ENCODE assay signal across 9 cellular contexts in genomic region chr1:27403931-27404330, GRCh38. TPM values are rescaled to one million over a fixed set of nuclear protein-coding genes. Genes with fewer than 3 reads are reported as not detected.
DNase-seq lines count a peak whose midpoint lies in the region; ATAC-seq, FAIRE-seq and TF ChIP-seq lines count a peak whose summit lies in the region.
"Had no signal": no experiment of that assay in that cellular context is flagged by ENCODE, and none has a peak within 500 bp of the region (broad histone marks: within the 10 kb centered on the region; RNA-seq: fewer than 3 reads in every experiment).

No MANE protein-coding gene starts in this region.

- H3K27me3 ChIP-seq in H9 (ENCODE audit: insufficient read depth, low read length) (no peaks in the 10 kb centered on the region), spleen (replicated peaks in 1 of 7) (no peaks in the 10 kb centered on the region)

- H2BK12ac ChIP-seq in H9 (ENCODE audit: insufficient read length, low read depth, low read length): no peak overlapping the region

- H3K4me2 ChIP-seq in H9 (ENCODE audit: insufficient read depth, insufficient read length, low read length): no peak overlapping the region

- no peak for ATAC-seq in T-helper 17 cell
- ATAC-seq in GM21717 (IDR thresholded peaks at IDR 0.05; ENCODE audit: unreplicated experiment): no peak

- intact Hi-C loops in spleen (cut with DNase I; ENCODE audit: low total_unique reads): loop anchor here (5.0 kb wide), 2 partner anchors 203 to 258 kb away; no protein-coding TSS in a partner anchor

- H3K79me2 ChIP-seq in H9 (ENCODE audit: insufficient read depth, low read length): no peaks in the 10 kb centered on the region

- no peak overlapping the region for H2BK120ac ChIP-seq in H9 (ENCODE audit: low read depth, low read length, poor library complexity, severe bottlenecking)

- no peak overlapping the region for H3K4me3 ChIP-seq in spleen

- H3K4ac ChIP-seq in H9 (ENCODE audit: low read depth, low read length): no peak overlapping the region

- H3K23me2 ChIP-seq in H9 (ENCODE audit: insufficient read length, low read depth, low read length, poor library complexity, severe bottlenecking): no peaks in the 10 kb centered on the region

- H3K18ac ChIP-seq in H9 (ENCODE audit: insufficient read length, low read depth, low read length): no peak overlapping the region

- H3K9me3 ChIP-seq in H9 (ENCODE audit: control insufficient read depth, low read depth, low read length) (no peaks in the 10 kb centered on the region), T-helper 17 cell (ENCODE audit: control insufficient read depth, low read length, poor library complexity, severe bottlenecking) (no peaks in the 10 kb centered on the region), spleen (no peaks in the 10 kb centered on the region)

- H3K4me1 ChIP-seq in H9 (ENCODE audit: insufficient read depth, low read length) (no peaks in the 10 kb centered on the region), spleen (peaks cover 31 to 92% (median 59%) of the 10 kb centered on the region in 6 donors)

- no peak for FAIRE-seq in HTR-8/SVneo (lab: Jason Lieb, UNC)

- no peak for TF ChIP-seq POLR2A in spleen (IDR thresholded peaks at IDR 0.05)

- H3K27me3 Mint-ChIP-seq in H9 (ENCODE audit: low read depth) (no peaks in the 10 kb centered on the region), T-helper 17 cell (no peaks in the 10 kb centered on the region), immature natural killer cell (ENCODE audit: low read depth in 3 of 3) (peaks cover 3 to 8% (median 6%) of the 10 kb centered on the region in 3 donors)

- H3K14ac ChIP-seq in H9 (ENCODE audit: insufficient read depth, low read length): no peak overlapping the region

- H4K20me1 ChIP-seq in H9 (ENCODE audit: control insufficient read depth, insufficient read depth, insufficient read length): no peaks in the 10 kb centered on the region

- H3K56ac ChIP-seq in H9 (ENCODE audit: insufficient read length, low read depth, low read length): no peak overlapping the region

- H4K5ac ChIP-seq in H9 (ENCODE audit: insufficient read length, low read depth, low read length): no peak overlapping the region

- H3K4me3 Mint-ChIP-seq in H9 (no peak overlapping the region), T-helper 17 cell (peak overlapping the region; percentile 59), immature natural killer cell (peak overlapping the region; percentile 68 to 82 (median 78))

- no peak overlapping the region for H2BK15ac ChIP-seq in H9 (ENCODE audit: low read depth, low read length)

- DNase-seq in H9 (no peak), T-helper 17 cell (no peak), immature natural killer cell (peak in 2 of 3 donors; percentile 22 to 27), spleen (no peak), NCI-H2196 (lab: John Stamatoyannopoulos, UW; ENCODE audit: unreplicated experiment) (no peak), NCI-H524 (lab: John Stamatoyannopoulos, UW) (no peak), HTR-8/SVneo (ENCODE audit: insufficient read length, low spot score) (no peak)

- H3K4me1 Mint-ChIP-seq in H9 (peaks cover 42 to 65% of the 10 kb centered on the region in 2 experiments), T-helper 17 cell (peaks cover 7% of the 10 kb centered on the region), immature natural killer cell (peaks cover 34 to 39% of the 10 kb centered on the region in 2 donors)

- no peak overlapping the region for H2AFZ ChIP-seq in H9 (ENCODE audit: low read length)

- H2AK5ac ChIP-seq in H9 (ENCODE audit: insufficient read length, low read length): no peak overlapping the region

- no peak overlapping the region for H3K23ac ChIP-seq in H9 (ENCODE audit: insufficient read length, low read depth, low read length)

- H3K36me3 Mint-ChIP-seq in H9 (ENCODE audit: insufficient read depth in 1 of 3, low read depth in 3 of 3): peaks cover 9 to 17% (median 16%) of the 10 kb centered on the region in 3 experiments; a peak in 6 of 7 replicates
- no peaks in the 10 kb centered on the region for H3K36me3 Mint-ChIP-seq in T-helper 17 cell (ENCODE audit: low read depth)
- peaks cover 0 to 17% (median 3%) of the 10 kb centered on the region in 3 donors for H3K36me3 Mint-ChIP-seq in immature natural killer cell

- H2BK20ac ChIP-seq in H9 (ENCODE audit: low read depth, low read length, poor library complexity, severe bottlenecking): no peak overlapping the region

- no peak overlapping the region for H3K27ac ChIP-seq in H9 (ENCODE audit: insufficient read length, low read depth, low read length)
- peak overlapping the region; percentile 2 to 84 (median 75) for H3K27ac ChIP-seq in spleen

- no peak overlapping the region for H3T11ph ChIP-seq in H9 (ENCODE audit: low read length)

- H3K79me1 ChIP-seq in H9 (ENCODE audit: insufficient read depth, low read depth, low read length, poor library complexity, severe bottlenecking): no peaks in the 10 kb centered on the region

- no peak overlapping the region for H2BK5ac ChIP-seq in H9 (ENCODE audit: insufficient read length, low read length)

- peaks cover 0 to 45% (median 23%) of the 10 kb centered on the region in 6 donors for H3K36me3 ChIP-seq in spleen

- H3K9ac ChIP-seq in H9 (ENCODE audit: extremely low read depth, insufficient read length, low read length): no peak overlapping the region

- TF ChIP-seq CTCF in H9 (conservative IDR thresholded peaks at IDR 0.05) (no peak), spleen (IDR thresholded peaks at IDR 0.05 in 8 of 11, conservative IDR thresholded peaks at IDR 0.05 in 3 of 11) (no peak)

- no peak overlapping the region for H4K91ac ChIP-seq in H9 (ENCODE audit: insufficient read length, low read depth, low read length)

- H3K9me3 Mint-ChIP-seq in H9: no peaks in the 10 kb centered on the region
- H3K9me3 Mint-ChIP-seq in immature natural killer cell: no peaks in the 10 kb centered on the region

- H3K27ac Mint-ChIP-seq in H9 (peak overlapping the region in 2 of 3 experiments; percentile 11 to 80; a peak in 4 of 7 replicates), T-helper 17 cell (peak overlapping the region; percentile 86), immature natural killer cell (peak overlapping the region; percentile 90 to 97 (median 96))

- H4K8ac ChIP-seq in H9 (replicated peaks; ENCODE audit: insufficient read length, low read depth, low read length): no peak overlapping the region

RNA-seq across cellular contexts. Expression of gene GPR3, which starts 11.5 kb away (rescaled TPM):
- total RNA-seq in H9 (2021) (4.3 and 4.4 TPM in 2 replicates), T-helper 17 cell (under 1 TPM in 1 of 2 donors, not detected in 1; 0.30 TPM), spleen (under 1 TPM in 3 of 7 donors, not detected in 4; 0.17 to 0.40 (median 0.28) TPM)
- polyA plus RNA-seq in immature natural killer cell (not detected), spleen (under 1 TPM; 0.05 to 0.15 (median 0.10) TPM)

RNA-seq across cellular contexts. Expression of gene CD164L2, which starts 20.8 kb away (rescaled TPM):
- total RNA-seq in H9 (2021) (1.2 and 1.5 TPM in 2 replicates), T-helper 17 cell (not detected), spleen (not detected)
- polyA plus RNA-seq in immature natural killer cell (not detected), spleen (under 1 TPM in 1 of 3 donors, not detected in 2; 0.06 TPM)
- total RNA-seq: SK-MEL-5 had no signal

RNA-seq across cellular contexts. Expression of gene FCN3, which starts 29.3 kb away (rescaled TPM):
- total RNA-seq in H9 (2021) (0.22 TPM in 2 replicates), T-helper 17 cell (not detected), spleen (10 to 100 TPM in 3 of 7 donors, 1 to 10 TPM in 4; 4.4 to 21.7 (median 7.7) TPM)
- polyA plus RNA-seq in immature natural killer cell (not detected), spleen (10 to 100 TPM in 2 of 3 donors, 1 to 10 TPM in 1; 3.7 to 14.4 (median 11.7) TPM)
- total RNA-seq: SK-MEL-5 had no signal

RNA-seq across cellular contexts. Expression of gene MAP3K6, which starts 37.2 kb away (rescaled TPM):
- total RNA-seq in H9 (2021) (7.0 and 7.7 TPM in 2 replicates), T-helper 17 cell (1 to 10 TPM; 3.3 to 4.9 TPM), spleen (10 to 100 TPM; 20.4 to 55.0 (median 38.0) TPM)
- polyA plus RNA-seq in immature natural killer cell (1 to 10 TPM; 2.0 to 5.1 (median 3.6) TPM), spleen (10 to 100 TPM; 20.3 to 31.7 (median 29.6) TPM)

Comparison
In these comparisons a context has a peak if more than half of its experiments do, and no peak if none do; other contexts are left out.
1. DNase-seq: peak in immature natural killer cell (2 of 3); none in H9 (single experiment), T-helper 17 cell (0 of 3), spleen (single experiment), NCI-H2196 (single experiment), NCI-H524 (0 of 2) and HTR-8/SVneo (single experiment).
2. H3K27ac Mint-ChIP-seq: peak in every context shown above with its lines; median percentile 96 in immature natural killer cell; 86 in T-helper 17 cell; 46 in H9.
3. H3K4me3 Mint-ChIP-seq: peak in T-helper 17 cell (single experiment) and immature natural killer cell (5 of 5); none in H9 (0 of 2).